ENCODE assay signal across 11 cellular contexts in the genomic region with DNA sequence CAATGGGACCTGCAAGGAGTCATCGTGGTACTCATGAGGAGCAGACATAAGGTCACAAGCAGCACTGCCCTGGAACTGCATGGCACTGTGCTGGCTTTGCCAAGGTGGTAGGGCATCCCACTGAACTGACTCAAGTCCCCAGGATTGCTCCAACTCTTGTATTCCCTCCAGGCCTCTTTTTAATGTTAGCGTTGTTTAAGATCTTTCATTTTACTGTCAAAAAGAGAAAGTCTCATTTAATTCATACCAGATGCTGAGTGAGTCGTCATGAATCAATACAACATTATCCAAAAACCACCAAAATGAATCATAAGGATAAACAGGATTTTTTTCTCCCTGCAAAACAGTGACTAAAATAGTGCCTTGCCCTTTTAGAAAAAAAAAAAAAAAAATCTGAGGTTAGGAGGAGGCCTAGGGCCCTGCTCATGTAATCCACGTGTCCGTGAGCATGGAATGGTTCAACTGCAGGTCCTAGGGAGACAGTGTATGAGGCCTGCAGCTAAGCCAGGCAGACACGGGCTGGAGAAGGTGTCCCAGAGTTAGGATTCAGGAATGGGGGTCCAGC. TPM values are rescaled to one million over a fixed set of nuclear protein-coding genes. Genes with fewer than 3 reads are reported as not detected.
DNase-seq lines count a peak whose midpoint lies in the region; ATAC-seq and TF ChIP-seq lines count a peak whose summit lies in the region.
"Had no signal": no experiment of that assay in that cellular context is flagged by ENCODE, and none has a peak within 500 bp of the region (broad histone marks: within the 10 kb centered on the region; RNA-seq: fewer than 3 reads in every experiment).

No MANE protein-coding gene starts in this region.

- H3K36me3 ChIP-seq in left ventricle myocardium inferior = no peaks in the 10 kb centered on the region
- no peaks in the 10 kb centered on the region for H3K36me3 ChIP-seq in tibial nerve

- no peaks in the 10 kb centered on the region for H3K9me3 ChIP-seq in left ventricle myocardium inferior (replicated peaks)
- H3K9me3 ChIP-seq in tibial nerve = no peaks in the 10 kb centered on the region

- no peak overlapping the region for H3K4me3 ChIP-seq in left ventricle myocardium inferior
- no peak overlapping the region for H3K4me3 ChIP-seq in tibial nerve

- peak overlapping the region; percentile 51 for H3K27ac ChIP-seq in left ventricle myocardium inferior (replicated peaks)
- H3K27ac ChIP-seq in tibial nerve = peak overlapping the region; percentile 40 to 87 (median 69)
- H3K27ac ChIP-seq: C4-2B had no signal

- H3K36me3 Mint-ChIP-seq in activated T-cell treated with anti-CD3 and anti-CD28 coated beads, Interleukin-2, amount 50 U/mL, for 4 hours (ENCODE audit: insufficient read depth) = no peaks in the 10 kb centered on the region
- H3K36me3 Mint-ChIP-seq in activated T-cell treated with anti-CD3 and anti-CD28 coated beads, Interleukin-2, amount 50 U/mL, for 24 hours (ENCODE audit: low read depth) = no peaks in the 10 kb centered on the region
- H3K36me3 Mint-ChIP-seq: naive B cell had no signal

- no peak overlapping the region for H3K27ac Mint-ChIP-seq in activated T-cell treated with anti-CD3 and anti-CD28 coated beads, Interleukin-2, amount 50 U/mL, for 24 hours
- H3K27ac Mint-ChIP-seq: activated B cell treated with CpG ODN at 0.5 μM for 24 hours, naive B cell had no signal

- no peak for TF ChIP-seq POLR2A in tibial nerve (IDR thresholded peaks at IDR 0.05)

- H3K4me1 ChIP-seq in left ventricle myocardium inferior (peaks cover 7% of the 10 kb centered on the region), tibial nerve (peaks cover 0 to 19% (median 11%) of the 10 kb centered on the region in 4 donors)

- H3K27me3 Mint-ChIP-seq in activated T-cell treated with anti-CD3 and anti-CD28 coated beads, Interleukin-2, amount 50 U/mL, for 4 hours (ENCODE audit: low read depth) = peaks cover 2% of the 10 kb centered on the region
- H3K27me3 Mint-ChIP-seq in activated T-cell treated with anti-CD3 and anti-CD28 coated beads, Interleukin-2, amount 50 U/mL, for 24 hours = no peaks in the 10 kb centered on the region

- no peaks in the 10 kb centered on the region for H3K9me3 Mint-ChIP-seq in activated T-cell treated with anti-CD3 and anti-CD28 coated beads, Interleukin-2, amount 50 U/mL, for 4 hours
- no peaks in the 10 kb centered on the region for H3K9me3 Mint-ChIP-seq in activated T-cell treated with anti-CD3 and anti-CD28 coated beads, Interleukin-2, amount 50 U/mL, for 24 hours
- H3K9me3 Mint-ChIP-seq: activated B cell treated with CpG ODN at 0.5 μM for 24 hours, naive B cell had no signal

- intact Hi-C loops in left ventricle myocardium inferior (cut with micrococcal nuclease) = no loop called here
- intact Hi-C loops in left colon (cut with DNase I, micrococcal nuclease) = no loop called here

- TF ChIP-seq CTCF in left ventricle myocardium inferior (IDR thresholded peaks at IDR 0.05; ENCODE audit: borderline replicate concordance) = no peak
- no peak for TF ChIP-seq CTCF in tibial nerve (IDR thresholded peaks at IDR 0.05)

- H3K27me3 ChIP-seq in left ventricle myocardium inferior (ENCODE audit: low read depth) (no peaks in the 10 kb centered on the region), tibial nerve (no peaks in the 10 kb centered on the region)

- no peak overlapping the region for H3K4me3 Mint-ChIP-seq in activated T-cell treated with anti-CD3 and anti-CD28 coated beads, Interleukin-2, amount 50 U/mL, for 4 hours
- no peak overlapping the region for H3K4me3 Mint-ChIP-seq in activated T-cell treated with anti-CD3 and anti-CD28 coated beads, Interleukin-2, amount 50 U/mL, for 24 hours
- H3K4me3 Mint-ChIP-seq: activated B cell treated with CpG ODN at 0.5 μM for 24 hours, naive B cell had no signal

- peak; percentile 49 to 55 for ATAC-seq in activated T-cell treated with anti-CD3 and anti-CD28 coated beads, Interleukin-2, amount 50 U/mL, for 4 hours
- ATAC-seq in GM21717 (IDR thresholded peaks at IDR 0.05; ENCODE audit: unreplicated experiment) (no peak), left colon (no peak)

- no peak for DNase-seq in activated T-cell treated with anti-CD3 and anti-CD28 coated beads, Interleukin-2, amount 50 U/mL, for 4 hours
- no peak for DNase-seq in activated T-cell treated with anti-CD3 and anti-CD28 coated beads, Interleukin-2, amount 50 U/mL, for 24 hours
- DNase-seq in amniotic stem cell (lab: John Stamatoyannopoulos, UW) = peak; percentile 89
- no peak for DNase-seq in left ventricle myocardium inferior
- DNase-seq in tibial nerve (ENCODE audit: low spot score in 2 of 2) = peak; percentile 31 to 58
- DNase-seq in left colon = no peak
- no peak for DNase-seq in NCI-H1436 treated with DMSO at 0.1 percent for 48 hours (lab: John Stamatoyannopoulos, UW)
- DNase-seq: activated B cell treated with CpG ODN at 0.5 μM for 24 hours, naive B cell had no signal

- TF ChIP-seq EP300 in tibial nerve (IDR thresholded peaks at IDR 0.05) = peak in 1 of 2 donors; percentile 64

- WGBS in tibial nerve, 2 donors = 28 to 34% methylated on average over 6 of the region's 6 CpGs

- peaks cover 19% of the 10 kb centered on the region for H3K4me1 Mint-ChIP-seq in activated T-cell treated with anti-CD3 and anti-CD28 coated beads, Interleukin-2, amount 50 U/mL, for 4 hours (ENCODE audit: low read depth)
- H3K4me1 Mint-ChIP-seq in activated T-cell treated with anti-CD3 and anti-CD28 coated beads, Interleukin-2, amount 50 U/mL, for 24 hours (ENCODE audit: low read depth) = peaks cover 43% of the 10 kb centered on the region

RNA-seq across cellular contexts. Expression of gene BLM, which starts 36.7 kb away (rescaled TPM):
- 10 to 100 TPM; 21.4 to 25.6 (median 23.5) TPM for total RNA-seq in activated T-cell treated with anti-CD3 and anti-CD28 coated beads, Interleukin-2, amount 50 U/mL, for 4 hours
- 26.2 TPM for total RNA-seq in left ventricle myocardium inferior
- 1 to 10 TPM in 2 of 4 donors, under 1 TPM in 2; 0.66 to 9.6 (median 1.0) TPM for total RNA-seq in tibial nerve
- 1 to 10 TPM; 3.3 to 3.6 TPM for total RNA-seq in left colon

Comparison
In these comparisons a context has a peak if more than half of its experiments do, and no peak if none do; other contexts are left out.
1. ATAC-seq: peak in activated T-cell treated with anti-CD3 and anti-CD28 coated beads, Interleukin-2, amount 50 U/mL, for 4 hours (2 of 2); none in GM21717 (single experiment) and left colon (single experiment).
2. DNase-seq: peak in amniotic stem cell (single experiment) and tibial nerve (2 of 2); none in activated T-cell treated with anti-CD3 and anti-CD28 coated beads, Interleukin-2, amount 50 U/mL, for 4 hours (single experiment), activated T-cell treated with anti-CD3 and anti-CD28 coated beads, Interleukin-2, amount 50 U/mL, for 24 hours (single experiment), left ventricle myocardium inferior (single experiment), left colon (0 of 2) and NCI-H1436 treated with DMSO at 0.1 percent for 48 hours (single experiment).